23 cellular contexts compared by ENCODE assay signal in the genomic region with DNA sequence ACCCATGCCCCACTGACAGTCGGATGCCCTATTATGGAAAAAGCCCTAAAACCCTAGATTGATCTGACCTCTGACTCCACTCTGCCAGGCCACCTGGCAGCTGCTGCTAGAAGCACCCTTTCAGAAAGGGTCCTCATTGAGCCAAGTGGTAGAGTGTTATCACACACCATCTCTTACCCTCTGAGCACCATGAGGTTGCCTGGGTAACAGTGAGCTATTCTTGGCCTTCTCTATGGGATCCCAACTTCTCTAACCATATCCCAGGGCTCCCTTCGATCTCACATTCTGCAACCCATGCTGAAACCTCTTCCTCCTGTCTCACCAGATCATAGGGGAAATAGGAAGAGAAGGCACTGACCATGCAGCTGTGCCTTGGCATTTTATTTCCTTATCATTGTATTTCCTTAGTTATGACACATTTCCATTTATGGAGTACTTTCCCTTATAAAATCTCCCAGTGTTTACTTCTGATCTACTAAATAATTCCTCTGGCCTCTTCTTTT. TPM values are rescaled to one million over a fixed set of nuclear protein-coding genes. Genes with fewer than 3 reads are reported as not detected.
"Had no signal": no experiment of that assay in that cellular context is flagged by ENCODE, and none has a peak within 500 bp of the region (broad histone marks: within the 10 kb centered on the region; RNA-seq: fewer than 3 reads in every experiment).

No MANE protein-coding gene starts in this region.

- H3K36me3 Mint-ChIP-seq: activated naive CD4-positive, alpha-beta T cell treated with anti-CD3 and anti-CD28 coated beads, Interleukin-2, amount 50 U/mL, for 72 hours; immature natural killer cell; memory B cell; neural progenitor cell; T-cell; WTC11 had no signal

- H3K4me3 Mint-ChIP-seq: activated T-helper 17 cell treated with anti-CD3 and anti-CD28 coated beads, Interleukin-2, amount 50 U/mL, for 72 hours; central memory CD8-positive, alpha-beta T cell; immature natural killer cell; memory B cell; neural progenitor cell; T-cell; WTC11 had no signal

- H3K9me3 Mint-ChIP-seq: activated T-helper 17 cell treated with anti-CD3 and anti-CD28 coated beads, Interleukin-2, amount 50 U/mL, for 72 hours; immature natural killer cell; memory B cell; neural progenitor cell; WTC11 had no signal

- H3K36me3 ChIP-seq: ascending aorta, brain microvascular endothelial cell, neural progenitor cell, spleen, thoracic aorta, upper lobe of left lung had no signal

- H3K4me1 Mint-ChIP-seq: activated T-helper 17 cell treated with anti-CD3 and anti-CD28 coated beads, Interleukin-2, amount 50 U/mL, for 72 hours; central memory CD8-positive, alpha-beta T cell; memory B cell; T-cell had no signal

- H3K27me3 ChIP-seq: ascending aorta, brain microvascular endothelial cell, foreskin keratinocyte, hepatocyte, neural progenitor cell, spleen, upper lobe of left lung had no signal

- H3K27ac ChIP-seq: ascending aorta, brain microvascular endothelial cell, foreskin keratinocyte, hepatocyte, neural progenitor cell, spleen, thoracic aorta, upper lobe of left lung had no signal

- H3K27ac Mint-ChIP-seq: activated naive CD4-positive, alpha-beta T cell treated with anti-CD3 and anti-CD28 coated beads, Interleukin-2, amount 50 U/mL, for 72 hours; activated T-helper 17 cell treated with anti-CD3 and anti-CD28 coated beads, Interleukin-2, amount 50 U/mL, for 72 hours; immature natural killer cell; memory B cell; neural progenitor cell; T-cell; WTC11 had no signal

- H3K4me1 ChIP-seq: foreskin keratinocyte, neural progenitor cell, upper lobe of left lung had no signal

- H3K9me3 ChIP-seq: ascending aorta, mucosa of descending colon, spleen, thoracic aorta, upper lobe of left lung had no signal

- H3K4me3 ChIP-seq: ascending aorta, hepatocyte, mucosa of descending colon, neural progenitor cell, spleen, thoracic aorta, upper lobe of left lung had no signal

- DNase-seq: activated T-cell treated with anti-CD3 and anti-CD28 coated beads, Interleukin-2, amount 50 U/mL, for 1 hour; brain microvascular endothelial cell; effector memory CD4-positive, alpha-beta T cell; foreskin keratinocyte; immature natural killer cell; kidney glomerular epithelial cell; mucosa of descending colon; retina; spleen; stimulated activated CD4-positive, alpha-beta T cell treated with anti-CD3 and anti-CD28 coated beads, Interleukin-4, amount 100 ng/mL, for 1 hour; stimulated activated naive CD4-positive, alpha-beta T cell; T-cell; upper lobe of left lung had no signal

- H3K27me3 Mint-ChIP-seq: central memory CD8-positive, alpha-beta T cell; memory B cell; T-cell had no signal

RNA-seq across cellular contexts. Expression of a gene that starts 52.7 kb away (rescaled TPM):
- total RNA-seq: activated T-helper 17 cell treated with anti-CD3 and anti-CD28 coated beads, Interleukin-2, amount 50 U/mL, for 72 hours; foreskin keratinocyte; glomerular endothelial cell had no signal
- polyA plus RNA-seq: foreskin keratinocyte had no signal
